ENCODE assay signal across 17 cellular contexts in genomic region chr7:88665892-88666514, GRCh38.
DNase-seq lines count a peak whose midpoint lies in the region; ATAC-seq, FAIRE-seq and TF ChIP-seq lines count a peak whose summit lies in the region.
"Had no signal": no experiment of that assay in that cellular context is flagged by ENCODE, and none has a peak within 500 bp of the region (broad histone marks: within the 10 kb centered on the region; RNA-seq: fewer than 3 reads in every experiment).

No MANE protein-coding gene starts in this region.

- no peak for ATAC-seq in stimulated activated naive CD8-positive, alpha-beta T cell treated with anti-CD3 and anti-CD28 coated beads, Interleukin-15, Interleukin-2, amounts not matched to agents 100 U/mL and 50 U/mL, for 24 hours
- ATAC-seq in HG03354 (IDR thresholded peaks at IDR 0.05; ENCODE audit: poor library complexity, severe bottlenecking, unreplicated experiment), result no peak

- H2AK5ac ChIP-seq in H9 (ENCODE audit: insufficient read length, low read length), result no peak overlapping the region

- no peak overlapping the region for H2AFZ ChIP-seq in H9 (ENCODE audit: low read length)
- no peak overlapping the region for H2AFZ ChIP-seq in PC-9
- H2AFZ ChIP-seq in hepatocyte, result no peak overlapping the region

- no CpG with 5 or more reads among the region's 3 CpGs for WGBS in H9 (ENCODE audit: extremely low coverage, insufficient read length, low lambda C conversion rate)
- 83% methylated on average over 3 of the region's 3 CpGs for WGBS in hepatocyte (ENCODE audit: low lambda C conversion rate, missing lambda C conversion rate)

- H3K27ac ChIP-seq in H9 (ENCODE audit: insufficient read length, low read depth, low read length) (no peak overlapping the region), PC-9 (no peak overlapping the region), hepatocyte (no peak overlapping the region)

- no peak overlapping the region for H3K4me3 Mint-ChIP-seq in H9
- H3K4me3 Mint-ChIP-seq: B cell; CD4-positive, alpha-beta T cell had no signal

- intact Hi-C loops in PC-9 (cut with micrococcal nuclease; ENCODE audit: unreplicated experiment), result loop anchor here (10.0 kb wide), 1 partner anchor 441 kb away; the partner anchor contains the start of gene SRI

- H3K27ac Mint-ChIP-seq in H9, result no peak overlapping the region
- H3K27ac Mint-ChIP-seq: B cell; CD4-positive, alpha-beta T cell had no signal

- H2BK20ac ChIP-seq in H9 (ENCODE audit: low read depth, low read length, poor library complexity, severe bottlenecking), result no peak overlapping the region

- H3K27me3 ChIP-seq in H9 (ENCODE audit: insufficient read depth, low read length), result no peaks in the 10 kb centered on the region
- H3K27me3 ChIP-seq in PC-9 (ENCODE audit: insufficient read depth, low read depth), result no peaks in the 10 kb centered on the region
- no peaks in the 10 kb centered on the region for H3K27me3 ChIP-seq in hepatocyte

- H3F3A ChIP-seq in PC-9 (ENCODE audit: insufficient read depth, low read depth), result 0 out of 2 replicates have a peak, but pooled peaks cover 5% of the 10 kb centered on the region

- H4K8ac ChIP-seq in H9 (replicated peaks; ENCODE audit: insufficient read length, low read depth, low read length), result no peak overlapping the region

- no peak overlapping the region for H3K23ac ChIP-seq in H9 (ENCODE audit: insufficient read length, low read depth, low read length)

- H3K36me3 Mint-ChIP-seq in H9 (ENCODE audit: insufficient read depth in 1 of 3, low read depth in 3 of 3), result no peaks in the 10 kb centered on the region

- H3K18ac ChIP-seq in H9 (ENCODE audit: insufficient read length, low read depth, low read length), result no peak overlapping the region

- no peaks in the 10 kb centered on the region for H3K9me3 ChIP-seq in H9 (ENCODE audit: control insufficient read depth, low read depth, low read length)
- H3K9me3 ChIP-seq in PC-9 (ENCODE audit: insufficient read depth, low read depth), result no peaks in the 10 kb centered on the region
- no peaks in the 10 kb centered on the region for H3K9me3 ChIP-seq in hepatocyte (ENCODE audit: low read depth)

- CTCF ChIA-PET in PC-9 (lab: Charles Lee), result no interaction called here

- no peak for DNase-seq in D721Med (ENCODE audit: insufficient read length, low spot score)
- no peak for DNase-seq in H9
- DNase-seq in PC-9, result peak in 1 of 2 experiments; percentile 53
- peak; percentile 5 for DNase-seq in hepatocyte (ENCODE audit: low spot score)
- no peak for DNase-seq in stimulated activated naive CD8-positive, alpha-beta T cell treated with anti-CD3 and anti-CD28 coated beads, Interleukin-15, Interleukin-2, amounts not matched to agents 100 U/mL and 50 U/mL, for 24 hours
- no peak for DNase-seq in NCI-H2107 (lab: John Stamatoyannopoulos, UW)
- DNase-seq: CD4-positive, alpha-beta T cell; GF-D8; HCEC 1CT; MV-4-11; NCI-H146; NCI-H2081 treated with DMSO at 0.1 percent for 48 hours; NCI-H774; SHP77 had no signal

- H3K4me2 ChIP-seq in H9 (ENCODE audit: insufficient read depth, insufficient read length, low read length), result no peak overlapping the region
- peak overlapping the region; percentile 25; the same call in 1 of the 2 replicates for H3K4me2 ChIP-seq in PC-9
- no peak overlapping the region for H3K4me2 ChIP-seq in hepatocyte

- no peaks in the 10 kb centered on the region for H3K79me1 ChIP-seq in H9 (ENCODE audit: insufficient read depth, low read depth, low read length, poor library complexity, severe bottlenecking)

- POLR2A ChIA-PET in PC-9 (lab: Charles Lee; ENCODE audit: unreplicated experiment), result no interaction called here

- no peak overlapping the region for H4K5ac ChIP-seq in H9 (ENCODE audit: insufficient read length, low read depth, low read length)

- no peaks in the 10 kb centered on the region for H3K27me3 Mint-ChIP-seq in H9 (ENCODE audit: low read depth)
- H3K27me3 Mint-ChIP-seq: B cell; CD4-positive, alpha-beta T cell had no signal

- H4K20me1 ChIP-seq in H9 (ENCODE audit: control insufficient read depth, insufficient read depth, insufficient read length), result no peaks in the 10 kb centered on the region
- no peaks in the 10 kb centered on the region for H4K20me1 ChIP-seq in PC-9 (ENCODE audit: insufficient read depth)
- no peaks in the 10 kb centered on the region for H4K20me1 ChIP-seq in hepatocyte (ENCODE audit: insufficient read depth, poor library complexity, severe bottlenecking)

- H3K4me3 ChIP-seq in PC-9, result no peak overlapping the region
- no peak overlapping the region for H3K4me3 ChIP-seq in hepatocyte

- no peak overlapping the region for H3K14ac ChIP-seq in H9 (ENCODE audit: insufficient read depth, low read length)

- H3K36me3 ChIP-seq in PC-9 (ENCODE audit: low read depth) (no peaks in the 10 kb centered on the region), hepatocyte (replicated peaks; ENCODE audit: insufficient read depth, low read depth) (no peaks in the 10 kb centered on the region)

- H2BK5ac ChIP-seq in H9 (ENCODE audit: insufficient read length, low read length), result no peak overlapping the region

- H3K9me2 ChIP-seq in PC-9 (ENCODE audit: insufficient read depth) (no peaks in the 10 kb centered on the region), hepatocyte (replicated peaks; ENCODE audit: insufficient read depth) (no peaks in the 10 kb centered on the region)

- no TSS peak for BruUV-seq in PC-9 (replicated peaks; lab: Mats Ljungman, UMichigan)

- H3K56ac ChIP-seq in H9 (ENCODE audit: insufficient read length, low read depth, low read length), result no peak overlapping the region

- FAIRE-seq in D721Med (lab: Jason Lieb, UNC), result peak; percentile 35
- FAIRE-seq: RCC 7860 had no signal

- H4K91ac ChIP-seq in H9 (ENCODE audit: insufficient read length, low read depth, low read length), result no peak overlapping the region

- H3K23me2 ChIP-seq in H9 (ENCODE audit: insufficient read length, low read depth, low read length, poor library complexity, severe bottlenecking), result no peaks in the 10 kb centered on the region

- no peak overlapping the region for H3K4ac ChIP-seq in H9 (ENCODE audit: low read depth, low read length)

- no peak overlapping the region for H3T11ph ChIP-seq in H9 (ENCODE audit: low read length)

- H3K4me1 Mint-ChIP-seq in H9, result peaks cover 15 to 34% of the 10 kb centered on the region in 2 experiments
- H3K4me1 Mint-ChIP-seq: B cell had no signal

- H3K4me1 ChIP-seq in H9 (ENCODE audit: insufficient read depth, low read length) (peaks cover 4% of the 10 kb centered on the region; the same call in 1 of the 2 replicates), PC-9 (replicated peaks; ENCODE audit: insufficient read depth) (peaks cover 14% of the 10 kb centered on the region), hepatocyte (ENCODE audit: insufficient read depth) (peaks cover 6% of the 10 kb centered on the region)

- no peak overlapping the region for H2BK12ac ChIP-seq in H9 (ENCODE audit: insufficient read length, low read depth, low read length)

- no peak overlapping the region for H3K9ac ChIP-seq in H9 (ENCODE audit: extremely low read depth, insufficient read length, low read length)

- H2BK120ac ChIP-seq in H9 (ENCODE audit: low read depth, low read length, poor library complexity, severe bottlenecking), result no peak overlapping the region

- H3K79me2 ChIP-seq in H9 (ENCODE audit: insufficient read depth, low read length), result no peaks in the 10 kb centered on the region
- no peaks in the 10 kb centered on the region for H3K79me2 ChIP-seq in PC-9 (ENCODE audit: low read depth)
- no peaks in the 10 kb centered on the region for H3K79me2 ChIP-seq in hepatocyte

- H3K9me3 Mint-ChIP-seq in H9, result no peaks in the 10 kb centered on the region

- no peak overlapping the region for H2BK15ac ChIP-seq in H9 (ENCODE audit: low read depth, low read length)

- TF ChIP-seq CTCF in D721Med (IDR thresholded peaks at IDR 0.05; ENCODE audit: insufficient read depth, missing control alignments), result no peak
- peak; percentile 20; the same call in 1 of the 3 replicates for TF ChIP-seq CTCF in H9 (conservative IDR thresholded peaks at IDR 0.05)
- TF ChIP-seq CTCF in PC-9 (conservative IDR thresholded peaks at IDR 0.05), result no peak
- TF ChIP-seq CTCF in hepatocyte (IDR thresholded peaks at IDR 0.05; ENCODE audit: poor library complexity), result no peak
